Comparison of ENCODE assay signal across 13 cellular contexts in the genomic region with DNA sequence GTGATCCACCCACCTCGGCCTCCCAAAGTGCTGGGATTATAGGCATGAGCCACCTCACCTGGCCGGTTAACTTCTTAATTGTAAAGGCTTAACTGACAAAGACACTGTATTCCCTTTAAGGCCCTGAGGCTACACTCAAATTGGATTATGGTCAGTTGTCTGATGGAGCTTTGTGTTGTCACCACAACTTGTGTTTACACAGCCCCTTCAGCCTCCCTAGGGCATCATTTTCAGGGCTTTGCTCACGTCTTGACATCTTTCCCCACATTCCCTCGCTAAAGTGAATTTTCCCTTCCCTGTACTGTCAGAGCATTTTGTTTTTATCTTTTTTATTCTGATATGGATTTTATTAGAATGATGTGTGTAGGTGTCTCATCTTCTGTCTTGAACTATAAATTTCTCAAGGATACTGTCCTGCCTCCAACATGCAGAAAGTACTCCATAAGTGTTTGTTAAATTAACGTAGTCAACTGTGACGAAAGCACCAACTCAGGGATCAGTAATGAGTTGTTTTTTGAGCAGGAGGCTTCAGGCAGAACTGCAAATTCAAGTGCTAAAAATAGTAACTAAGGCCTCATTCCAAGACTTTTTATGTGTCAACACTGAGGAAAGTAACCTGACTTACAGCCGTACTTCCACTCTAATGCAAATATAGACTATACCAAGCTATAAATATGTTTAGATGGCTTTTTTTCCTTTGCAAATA.
DNase-seq lines count a peak whose midpoint lies in the region; ATAC-seq and TF ChIP-seq lines count a peak whose summit lies in the region.
"Had no signal": no experiment of that assay in that cellular context is flagged by ENCODE, and none has a peak within 500 bp of the region (broad histone marks: within the 10 kb centered on the region; RNA-seq: fewer than 3 reads in every experiment).

No MANE protein-coding gene starts in this region.

- no peaks in the 10 kb centered on the region for H3K36me3 Mint-ChIP-seq in T-helper 2 cell treated with Interferon-gamma antibody and Interleukin-4, amounts not matched to agents 5 μg/mL and 100 μg/mL, for 36 hours (ENCODE audit: low read depth)
- H3K36me3 Mint-ChIP-seq: stimulated activated effector memory CD8-positive, alpha-beta T cell treated with anti-CD3 and anti-CD28 coated beads, Interleukin-12 subunit alpha, Interleukin-12 subunit beta, amount 100 ng/mL, for 72 hours had no signal

- peak overlapping the region in 4 of 5 donors; percentile 3 to 53 (median 28) for H3K27ac ChIP-seq in adrenal gland
- peak overlapping the region; percentile 43 for H3K27ac ChIP-seq in skeletal muscle tissue (ENCODE audit: low read depth, low read length)
- H3K27ac ChIP-seq: right lobe of liver had no signal

- H3K36me3 ChIP-seq in adrenal gland (replicated peaks in 1 of 2) (no peaks in the 10 kb centered on the region), skeletal muscle tissue (ENCODE audit: control insufficient read depth in 3 of 3, insufficient read depth in 3 of 3, low read length in 3 of 3) (peaks cover 0 to 6% (median 3%) of the 10 kb centered on the region in 3 donors)

- H3K9me3 Mint-ChIP-seq in T-helper 2 cell treated with Interferon-gamma antibody and Interleukin-4, amounts not matched to agents 5 μg/mL and 100 μg/mL, for 36 hours: peaks cover 6% of the 10 kb centered on the region

- DNase-seq in G401 (ENCODE audit: low spot score) (peak; percentile 10), adrenal gland (no peak), left cardiac atrium (no peak), NCI-H524 treated with DMSO at 0.1 percent for 48 hours (lab: John Stamatoyannopoulos, UW) (no peak)
- no peak for DNase-seq in activated CD8-positive, alpha-beta memory T cell treated with anti-CD3 and anti-CD28 coated beads, Interleukin-2, amount 50 U/mL, for 48 hours
- no peak for DNase-seq in T-helper 2 cell treated with Interferon-gamma antibody and Interleukin-4, amounts not matched to agents 5 μg/mL and 100 μg/mL, for 36 hours (ENCODE audit: low spot score)
- DNase-seq: GDM1, right lobe of liver, T1000 had no signal

- no peaks in the 10 kb centered on the region for H3K27me3 Mint-ChIP-seq in T-helper 2 cell treated with Interferon-gamma antibody and Interleukin-4, amounts not matched to agents 5 μg/mL and 100 μg/mL, for 36 hours (ENCODE audit: low read depth)

- H3K4me3 ChIP-seq in adrenal gland: no peak overlapping the region
- H3K4me3 ChIP-seq in skeletal muscle tissue (ENCODE audit: low read length in 3 of 3): peak overlapping the region in 2 of 3 donors; percentile 14 to 25
- H3K4me3 ChIP-seq: right lobe of liver had no signal

- no peak for TF ChIP-seq CTCF in adrenal gland (IDR thresholded peaks at IDR 0.05)

- in situ Hi-C loops in G401 (cut with HindIII; ENCODE audit: low sequenced_read_pairs): no loop called here

- H3K9ac ChIP-seq in skeletal muscle tissue (ENCODE audit: low read depth in 1 of 3, low read length in 3 of 3): peak overlapping the region; percentile 15 to 57 (median 27)

- WGBS in adrenal gland, 4 donors: 48 to 52% (median 50%) methylated on average over 7 of the region's 7 CpGs

- no peaks in the 10 kb centered on the region for H3K27me3 ChIP-seq in adrenal gland
- no peaks in the 10 kb centered on the region for H3K27me3 ChIP-seq in skeletal muscle tissue (ENCODE audit: control insufficient read depth in 3 of 3, insufficient read depth in 3 of 3, low read length in 3 of 3)
- H3K27me3 ChIP-seq: right lobe of liver had no signal

- intact Hi-C loops in adrenal gland (cut with DNase I) (no loop called here), left cardiac atrium (cut with DNase I) (no loop called here)

- H3K4me1 Mint-ChIP-seq in T-helper 2 cell treated with Interferon-gamma antibody and Interleukin-4, amounts not matched to agents 5 μg/mL and 100 μg/mL, for 36 hours (ENCODE audit: low read depth): no peaks in the 10 kb centered on the region
- H3K4me1 Mint-ChIP-seq: stimulated activated effector memory CD8-positive, alpha-beta T cell treated with anti-CD3 and anti-CD28 coated beads, Interleukin-12 subunit alpha, Interleukin-12 subunit beta, amount 100 ng/mL, for 72 hours had no signal

- ATAC-seq in left cardiac atrium (peak; percentile 53 to 63), HG03432 (IDR thresholded peaks at IDR 0.05; ENCODE audit: unreplicated experiment) (no peak)
- ATAC-seq: activated naive CD4-positive, alpha-beta T cell treated with anti-CD3 and anti-CD28 coated beads, Interleukin-2, amount 50 U/mL, for 72 hours; right lobe of liver; stimulated activated effector memory CD8-positive, alpha-beta T cell treated with anti-CD3 and anti-CD28 coated beads, Interleukin-12 subunit alpha, Interleukin-12 subunit beta, amount 100 ng/mL, for 72 hours had no signal

- no peak for TF ChIP-seq POLR2A in adrenal gland (IDR thresholded peaks at IDR 0.05)

- no peak overlapping the region for H3K27ac Mint-ChIP-seq in T-helper 2 cell treated with Interferon-gamma antibody and Interleukin-4, amounts not matched to agents 5 μg/mL and 100 μg/mL, for 36 hours
- H3K27ac Mint-ChIP-seq: activated naive CD4-positive, alpha-beta T cell treated with anti-CD3 and anti-CD28 coated beads, Interleukin-2, amount 50 U/mL, for 72 hours; stimulated activated effector memory CD8-positive, alpha-beta T cell treated with anti-CD3 and anti-CD28 coated beads, Interleukin-12 subunit alpha, Interleukin-12 subunit beta, amount 100 ng/mL, for 72 hours had no signal

- H3K9me3 ChIP-seq in adrenal gland (replicated peaks in 1 of 3) (no peaks in the 10 kb centered on the region), skeletal muscle tissue (ENCODE audit: control insufficient read depth in 3 of 3, low read length in 3 of 3) (no peaks in the 10 kb centered on the region)
- H3K9me3 ChIP-seq: right lobe of liver had no signal

- H3K4me3 Mint-ChIP-seq in T-helper 2 cell treated with Interferon-gamma antibody and Interleukin-4, amounts not matched to agents 5 μg/mL and 100 μg/mL, for 36 hours: no peak overlapping the region
- H3K4me3 Mint-ChIP-seq: stimulated activated effector memory CD8-positive, alpha-beta T cell treated with anti-CD3 and anti-CD28 coated beads, Interleukin-12 subunit alpha, Interleukin-12 subunit beta, amount 100 ng/mL, for 72 hours had no signal

- peaks cover 9% of the 10 kb centered on the region in 2 donors for H3K4me1 ChIP-seq in adrenal gland (replicated peaks in 1 of 2)
- peaks cover 6 to 14% (median 8%) of the 10 kb centered on the region in 3 donors for H3K4me1 ChIP-seq in skeletal muscle tissue (ENCODE audit: control insufficient read depth in 3 of 3, insufficient read depth in 3 of 3, low read length in 3 of 3)
- H3K4me1 ChIP-seq: right lobe of liver had no signal

Comparison
In these comparisons a context has a peak if more than half of its experiments do, and no peak if none do; other contexts are left out.
1. H3K4me3 ChIP-seq: peak in skeletal muscle tissue (2 of 3); none in adrenal gland (0 of 4).